In genomic region chr6:37244430-37245310, GRCh38 we compare ENCODE assay signal across 1 cellular context.
A peak's percentile ranks its signal among the peaks of the same experiment; 100 is the strongest.
TF ChIP-seq lines count a peak whose summit lies in the region.

No MANE protein-coding gene starts in this region.

TF ChIP-seq in HepG2, 621 proteins besides CTCF, POLR2A, EP300 and RAD21 (continues in another document):
- TF ChIP-seq AHDC1 (CRISPR knock-in tag; IDR thresholded peaks at IDR 0.05; ENCODE audit: borderline replicate concordance): no peak
- TF ChIP-seq POLR2AphosphoS2 (IDR thresholded peaks at IDR 0.05; ENCODE audit: low read depth, low read length): no peak
- TF ChIP-seq FOXJ3 (CRISPR knock-in tag; IDR thresholded peaks at IDR 0.05; ENCODE audit: borderline replicate concordance): peak; percentile 73; the same call in 1 of the 2 replicates
- no peak for TF ChIP-seq ZNF296 (CRISPR knock-in tag; conservative IDR thresholded peaks at IDR 0.05)
- no peak for TF ChIP-seq HHEX (CRISPR knock-in tag; IDR thresholded peaks at IDR 0.05)
- no peak for TF ChIP-seq ZNF205 (CRISPR knock-in tag; IDR thresholded peaks at IDR 0.05)
- no peak for TF ChIP-seq ZSCAN29 (CRISPR knock-in tag; conservative IDR thresholded peaks at IDR 0.05)
- TF ChIP-seq REL (CRISPR knock-in tag; conservative IDR thresholded peaks at IDR 0.05): no peak
- TF ChIP-seq ZNF318 (CRISPR knock-in tag; IDR thresholded peaks at IDR 0.05): 0 out of 2 replicates have a peak, but pooled peaks have one; percentile 61
- no peak for TF ChIP-seq ZBTB14 (CRISPR knock-in tag; IDR thresholded peaks at IDR 0.05)
- TF ChIP-seq SNAPC4 (CRISPR knock-in tag; IDR thresholded peaks at IDR 0.05): no peak
- TF ChIP-seq MEF2D (CRISPR knock-in tag; IDR thresholded peaks at IDR 0.05): no peak; the same call in 1 of the 2 replicates
- no peak for TF ChIP-seq HCFC1 (IDR thresholded peaks at IDR 0.05; ENCODE audit: low read depth, low read length)
- TF ChIP-seq GZF1 (CRISPR knock-in tag; IDR thresholded peaks at IDR 0.05): 0 out of 2 replicates have a peak, but pooled peaks have one; percentile 52
- TF ChIP-seq ZNF609 (CRISPR knock-in tag; IDR thresholded peaks at IDR 0.05; ENCODE audit: borderline replicate concordance): peak; percentile 53; the same call in 1 of the 2 replicates
- no peak for TF ChIP-seq ARNT (IDR thresholded peaks at IDR 0.05)
- 0 out of 2 replicates have a peak, but pooled peaks have one; percentile 33 for TF ChIP-seq HMG20B (CRISPR knock-in tag; conservative IDR thresholded peaks at IDR 0.05)
- peak; percentile 50; the same call in 1 of the 2 replicates for TF ChIP-seq DRAP1 (CRISPR knock-in tag; IDR thresholded peaks at IDR 0.05)
- TF ChIP-seq PRPF4 (IDR thresholded peaks at IDR 0.05; ENCODE audit: low read depth, low read length, poor library complexity, severe bottlenecking): no peak
- no peak for TF ChIP-seq ZNF720 (CRISPR knock-in tag; IDR thresholded peaks at IDR 0.05)
- no peak; the same call in 1 of the 2 replicates for TF ChIP-seq NR1H2 (CRISPR knock-in tag; IDR thresholded peaks at IDR 0.05; ENCODE audit: borderline replicate concordance, low read depth)
- TF ChIP-seq CSRNP1 (CRISPR knock-in tag; IDR thresholded peaks at IDR 0.05): no peak
- TF ChIP-seq JUN (CRISPR knock-in tag; IDR thresholded peaks at IDR 0.05): no peak; the same call in 1 of the 2 replicates
- no peak for TF ChIP-seq ZNF367 (CRISPR knock-in tag; IDR thresholded peaks at IDR 0.05; ENCODE audit: borderline replicate concordance)
